In the genomic region with DNA sequence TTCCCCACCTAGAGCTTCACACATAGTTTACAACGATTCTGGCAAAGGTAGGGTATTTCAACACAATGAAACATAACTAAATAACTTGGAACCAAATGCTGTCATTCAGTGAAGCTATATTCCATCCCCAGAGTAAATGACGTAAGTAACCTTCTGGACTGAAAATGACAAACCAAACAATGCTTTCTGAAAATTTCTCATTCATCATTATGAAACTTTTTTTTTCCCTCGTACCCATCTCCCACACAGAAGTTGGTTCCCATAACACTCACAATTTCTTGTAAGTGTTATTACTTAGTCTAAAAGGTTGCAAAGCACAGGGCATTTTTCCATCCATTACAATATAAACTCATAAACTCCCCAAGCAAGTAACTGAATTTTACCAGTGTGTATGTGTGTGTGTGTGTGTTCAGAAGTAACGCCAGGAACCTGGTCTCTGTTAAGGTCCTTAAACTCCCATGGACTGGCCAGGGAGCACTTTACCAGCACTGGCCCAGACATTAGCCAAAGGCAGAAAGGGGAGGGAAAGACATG, we compare ENCODE assay signal across 1 cellular context.
TF ChIP-seq lines count a peak whose summit lies in the region.

No MANE protein-coding gene starts in this region.

TF ChIP-seq in GM12878, 131 proteins besides CTCF, POLR2A, EP300 and RAD21 (continued from another document and continues in another):
- TF ChIP-seq, protein P1, sequence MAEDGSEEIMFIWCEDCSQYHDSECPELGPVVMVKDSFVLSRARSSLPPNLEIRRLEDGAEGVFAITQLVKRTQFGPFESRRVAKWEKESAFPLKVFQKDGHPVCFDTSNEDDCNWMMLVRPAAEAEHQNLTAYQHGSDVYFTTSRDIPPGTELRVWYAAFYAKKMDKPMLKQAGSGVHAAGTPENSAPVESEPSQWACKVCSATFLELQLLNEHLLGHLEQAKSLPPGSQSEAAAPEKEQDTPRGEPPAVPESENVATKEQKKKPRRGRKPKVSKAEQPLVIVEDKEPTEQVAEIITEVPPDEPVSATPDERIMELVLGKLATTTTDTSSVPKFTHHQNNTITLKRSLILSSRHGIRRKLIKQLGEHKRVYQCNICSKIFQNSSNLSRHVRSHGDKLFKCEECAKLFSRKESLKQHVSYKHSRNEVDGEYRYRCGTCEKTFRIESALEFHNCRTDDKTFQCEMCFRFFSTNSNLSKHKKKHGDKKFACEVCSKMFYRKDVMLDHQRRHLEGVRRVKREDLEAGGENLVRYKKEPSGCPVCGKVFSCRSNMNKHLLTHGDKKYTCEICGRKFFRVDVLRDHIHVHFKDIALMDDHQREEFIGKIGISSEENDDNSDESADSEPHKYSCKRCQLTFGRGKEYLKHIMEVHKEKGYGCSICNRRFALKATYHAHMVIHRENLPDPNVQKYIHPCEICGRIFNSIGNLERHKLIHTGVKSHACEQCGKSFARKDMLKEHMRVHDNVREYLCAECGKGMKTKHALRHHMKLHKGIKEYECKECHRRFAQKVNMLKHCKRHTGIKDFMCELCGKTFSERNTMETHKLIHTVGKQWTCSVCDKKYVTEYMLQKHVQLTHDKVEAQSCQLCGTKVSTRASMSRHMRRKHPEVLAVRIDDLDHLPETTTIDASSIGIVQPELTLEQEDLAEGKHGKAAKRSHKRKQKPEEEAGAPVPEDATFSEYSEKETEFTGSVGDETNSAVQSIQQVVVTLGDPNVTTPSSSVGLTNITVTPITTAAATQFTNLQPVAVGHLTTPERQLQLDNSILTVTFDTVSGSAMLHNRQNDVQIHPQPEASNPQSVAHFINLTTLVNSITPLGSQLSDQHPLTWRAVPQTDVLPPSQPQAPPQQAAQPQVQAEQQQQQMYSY (CRISPR knock-in tag; IDR thresholded peaks at IDR 0.05), result no peak
- TF ChIP-seq MYC (IDR thresholded peaks at IDR 0.05; ENCODE audit: insufficient read depth, insufficient read length, insufficient replicate concordance, low read length, severe bottlenecking), result no peak
- no peak for TF ChIP-seq RELA (IDR thresholded peaks at IDR 0.05; ENCODE audit: borderline replicate concordance, partially characterized antibody)
- peak; percentile 74; the same call in 1 of the 2 replicates for TF ChIP-seq MTA2 (IDR thresholded peaks at IDR 0.05; ENCODE audit: low read depth)
- TF ChIP-seq PAX8 (IDR thresholded peaks at IDR 0.05), result no peak
- no peak for TF ChIP-seq MYB (IDR thresholded peaks at IDR 0.05; ENCODE audit: borderline replicate concordance, low read depth, low read length)
- TF ChIP-seq ZNF207 (IDR thresholded peaks at IDR 0.05; ENCODE audit: borderline replicate concordance), result 0 out of 2 replicates have a peak, but pooled peaks have one; percentile 32
- TF ChIP-seq, protein P2, sequence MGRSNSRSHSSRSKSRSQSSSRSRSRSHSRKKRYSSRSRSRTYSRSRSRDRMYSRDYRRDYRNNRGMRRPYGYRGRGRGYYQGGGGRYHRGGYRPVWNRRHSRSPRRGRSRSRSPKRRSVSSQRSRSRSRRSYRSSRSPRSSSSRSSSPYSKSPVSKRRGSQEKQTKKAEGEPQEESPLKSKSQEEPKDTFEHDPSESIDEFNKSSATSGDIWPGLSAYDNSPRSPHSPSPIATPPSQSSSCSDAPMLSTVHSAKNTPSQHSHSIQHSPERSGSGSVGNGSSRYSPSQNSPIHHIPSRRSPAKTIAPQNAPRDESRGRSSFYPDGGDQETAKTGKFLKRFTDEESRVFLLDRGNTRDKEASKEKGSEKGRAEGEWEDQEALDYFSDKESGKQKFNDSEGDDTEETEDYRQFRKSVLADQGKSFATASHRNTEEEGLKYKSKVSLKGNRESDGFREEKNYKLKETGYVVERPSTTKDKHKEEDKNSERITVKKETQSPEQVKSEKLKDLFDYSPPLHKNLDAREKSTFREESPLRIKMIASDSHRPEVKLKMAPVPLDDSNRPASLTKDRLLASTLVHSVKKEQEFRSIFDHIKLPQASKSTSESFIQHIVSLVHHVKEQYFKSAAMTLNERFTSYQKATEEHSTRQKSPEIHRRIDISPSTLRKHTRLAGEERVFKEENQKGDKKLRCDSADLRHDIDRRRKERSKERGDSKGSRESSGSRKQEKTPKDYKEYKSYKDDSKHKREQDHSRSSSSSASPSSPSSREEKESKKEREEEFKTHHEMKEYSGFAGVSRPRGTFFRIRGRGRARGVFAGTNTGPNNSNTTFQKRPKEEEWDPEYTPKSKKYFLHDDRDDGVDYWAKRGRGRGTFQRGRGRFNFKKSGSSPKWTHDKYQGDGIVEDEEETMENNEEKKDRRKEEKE (IDR thresholded peaks at IDR 0.05), result no peak
- TF ChIP-seq POLR2AphosphoS5 (IDR thresholded peaks at IDR 0.05; ENCODE audit: low read length), result no peak
- no peak for TF ChIP-seq MAX (IDR thresholded peaks at IDR 0.05; ENCODE audit: low read depth, low read length)
- no peak for TF ChIP-seq ESRRA (IDR thresholded peaks at IDR 0.05; ENCODE audit: low read length)
- 0 out of 2 replicates have a peak, but pooled peaks have one; percentile 1 for TF ChIP-seq CHD2 (IDR thresholded peaks at IDR 0.05; ENCODE audit: borderline replicate concordance, low read depth, low read length)
- TF ChIP-seq RUNX3 (IDR thresholded peaks at IDR 0.05; ENCODE audit: low read length), result peak; percentile 47; the same call in 1 of the 2 replicates
- TF ChIP-seq KAT2A (conservative IDR thresholded peaks at IDR 0.05; ENCODE audit: control insufficient read depth, low read depth, low read length), result no peak
- peak; percentile 26; the same call in 1 of the 2 replicates for TF ChIP-seq BCL11A (IDR thresholded peaks at IDR 0.05; ENCODE audit: low read depth, low read length)
- TF ChIP-seq, protein P3, sequence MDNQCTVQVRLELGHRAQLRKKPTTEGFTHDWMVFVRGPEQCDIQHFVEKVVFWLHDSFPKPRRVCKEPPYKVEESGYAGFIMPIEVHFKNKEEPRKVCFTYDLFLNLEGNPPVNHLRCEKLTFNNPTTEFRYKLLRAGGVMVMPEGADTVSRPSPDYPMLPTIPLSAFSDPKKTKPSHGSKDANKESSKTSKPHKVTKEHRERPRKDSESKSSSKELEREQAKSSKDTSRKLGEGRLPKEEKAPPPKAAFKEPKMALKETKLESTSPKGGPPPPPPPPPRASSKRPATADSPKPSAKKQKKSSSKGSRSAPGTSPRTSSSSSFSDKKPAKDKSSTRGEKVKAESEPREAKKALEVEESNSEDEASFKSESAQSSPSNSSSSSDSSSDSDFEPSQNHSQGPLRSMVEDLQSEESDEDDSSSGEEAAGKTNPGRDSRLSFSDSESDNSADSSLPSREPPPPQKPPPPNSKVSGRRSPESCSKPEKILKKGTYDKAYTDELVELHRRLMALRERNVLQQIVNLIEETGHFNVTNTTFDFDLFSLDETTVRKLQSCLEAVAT (IDR thresholded peaks at IDR 0.05), result peak; percentile 51; the same call in 1 of the 2 replicates
- TF ChIP-seq EGR1 (IDR thresholded peaks at IDR 0.05; ENCODE audit: borderline replicate concordance in 1 of 2, low read depth in 2 of 2, low read length in 2 of 2), result no peak
- TF ChIP-seq MXI1 (IDR thresholded peaks at IDR 0.05; ENCODE audit: low read depth, low read length), result no peak
- no peak for TF ChIP-seq SUPT20H (IDR thresholded peaks at IDR 0.05; ENCODE audit: borderline replicate concordance, control insufficient read depth, low read depth, low read length)
- no peak for TF ChIP-seq STAT1 (conservative IDR thresholded peaks at IDR 0.05)
- TF ChIP-seq NFYA (IDR thresholded peaks at IDR 0.05; ENCODE audit: borderline replicate concordance, low read depth, low read length), result no peak
- TF ChIP-seq, protein P4, sequence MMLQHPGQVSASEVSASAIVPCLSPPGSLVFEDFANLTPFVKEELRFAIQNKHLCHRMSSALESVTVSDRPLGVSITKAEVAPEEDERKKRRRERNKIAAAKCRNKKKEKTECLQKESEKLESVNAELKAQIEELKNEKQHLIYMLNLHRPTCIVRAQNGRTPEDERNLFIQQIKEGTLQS (IDR thresholded peaks at IDR 0.05; ENCODE audit: borderline replicate concordance, extremely low read depth, low read depth, low read length), result no peak
- TF ChIP-seq YY1 (IDR thresholded peaks at IDR 0.05; ENCODE audit: low read depth, low read length), result 0 out of 2 replicates have a peak, but pooled peaks have one; percentile 9
- TF ChIP-seq IKZF2 (IDR thresholded peaks at IDR 0.05), result peak; percentile 77 to 80; a peak in 3 of 4 replicates
- TF ChIP-seq ATF7 (IDR thresholded peaks at IDR 0.05; ENCODE audit: low read depth), result peak; percentile 99
- peak; percentile 62 for TF ChIP-seq RELB (IDR thresholded peaks at IDR 0.05; ENCODE audit: low read depth)
- TF ChIP-seq MTA3 (IDR thresholded peaks at IDR 0.05; ENCODE audit: borderline replicate concordance, low read length), result no peak
- peak; percentile 87; the same call in 1 of the 2 replicates for TF ChIP-seq ZBED1 (IDR thresholded peaks at IDR 0.05; ENCODE audit: borderline replicate concordance)
- TF ChIP-seq SREBF1 (IDR thresholded peaks at IDR 0.05; ENCODE audit: low read length), result no peak
- TF ChIP-seq ZBTB4 (CRISPR knock-in tag; IDR thresholded peaks at IDR 0.05), result no peak
- TF ChIP-seq ZNF24 (IDR thresholded peaks at IDR 0.05), result no peak
- TF ChIP-seq TBL1XR1 (IDR thresholded peaks at IDR 0.05; ENCODE audit: low read depth, low read length), result peak; percentile 41; the same call in 1 of the 2 replicates
- TF ChIP-seq STAT3 (IDR thresholded peaks at IDR 0.05; ENCODE audit: low read depth, low read length), result no peak
- TF ChIP-seq RAD51 (IDR thresholded peaks at IDR 0.05), result 0 out of 2 replicates have a peak, but pooled peaks have one; percentile 5
- TF ChIP-seq BMI1 (IDR thresholded peaks at IDR 0.05; ENCODE audit: borderline replicate concordance), result 0 out of 2 replicates have a peak, but pooled peaks have one; percentile 22
- TF ChIP-seq ELK1 (IDR thresholded peaks at IDR 0.05; ENCODE audit: low read depth, low read length), result no peak
- TF ChIP-seq, protein P5, sequence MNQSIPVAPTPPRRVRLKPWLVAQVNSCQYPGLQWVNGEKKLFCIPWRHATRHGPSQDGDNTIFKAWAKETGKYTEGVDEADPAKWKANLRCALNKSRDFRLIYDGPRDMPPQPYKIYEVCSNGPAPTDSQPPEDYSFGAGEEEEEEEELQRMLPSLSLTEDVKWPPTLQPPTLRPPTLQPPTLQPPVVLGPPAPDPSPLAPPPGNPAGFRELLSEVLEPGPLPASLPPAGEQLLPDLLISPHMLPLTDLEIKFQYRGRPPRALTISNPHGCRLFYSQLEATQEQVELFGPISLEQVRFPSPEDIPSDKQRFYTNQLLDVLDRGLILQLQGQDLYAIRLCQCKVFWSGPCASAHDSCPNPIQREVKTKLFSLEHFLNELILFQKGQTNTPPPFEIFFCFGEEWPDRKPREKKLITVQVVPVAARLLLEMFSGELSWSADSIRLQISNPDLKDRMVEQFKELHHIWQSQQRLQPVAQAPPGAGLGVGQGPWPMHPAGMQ (IDR thresholded peaks at IDR 0.05; ENCODE audit: borderline replicate concordance), result no peak
- no peak for TF ChIP-seq BACH1 (IDR thresholded peaks at IDR 0.05; ENCODE audit: borderline replicate concordance)
- no peak for TF ChIP-seq TAF1 (IDR thresholded peaks at IDR 0.05; ENCODE audit: borderline replicate concordance, low read depth, low read length)
- TF ChIP-seq FOS (IDR thresholded peaks at IDR 0.05; ENCODE audit: borderline replicate concordance, extremely low read depth, insufficient read length), result no peak
- TF ChIP-seq JUNB (IDR thresholded peaks at IDR 0.05), result peak; percentile 69
- peak; percentile 84 for TF ChIP-seq GATAD2B (conservative IDR thresholded peaks at IDR 0.05; ENCODE audit: low read depth)
- 0 out of 2 replicates have a peak, but pooled peaks have one; percentile 40 for TF ChIP-seq IRF4 (IDR thresholded peaks at IDR 0.05; ENCODE audit: low read depth, low read length)
- no peak for TF ChIP-seq SIN3A (IDR thresholded peaks at IDR 0.05; ENCODE audit: low read depth, low read length)
- TF ChIP-seq SREBF2 (IDR thresholded peaks at IDR 0.05; ENCODE audit: low read length), result no peak
- TF ChIP-seq NR2F1 (conservative IDR thresholded peaks at IDR 0.05), result peak; percentile 52; the same call in 1 of the 2 replicates
